In genomic region chr13:113211774-113212173, GRCh38 we compare ENCODE assay signal across 1 cellular context.
TF ChIP-seq lines count a peak whose summit lies in the region.

No MANE protein-coding gene starts in this region.

TF ChIP-seq in GM12878, 131 proteins besides CTCF, POLR2A, EP300 and RAD21:
- TF ChIP-seq ZBTB33 (IDR thresholded peaks at IDR 0.05) = peak; percentile 100
- TF ChIP-seq YBX1 (IDR thresholded peaks at IDR 0.05) = no peak
- no peak for TF ChIP-seq ATF2 (IDR thresholded peaks at IDR 0.05; ENCODE audit: low read length)
